Comparison of ENCODE assay signal across 9 cellular contexts in the genomic region with DNA sequence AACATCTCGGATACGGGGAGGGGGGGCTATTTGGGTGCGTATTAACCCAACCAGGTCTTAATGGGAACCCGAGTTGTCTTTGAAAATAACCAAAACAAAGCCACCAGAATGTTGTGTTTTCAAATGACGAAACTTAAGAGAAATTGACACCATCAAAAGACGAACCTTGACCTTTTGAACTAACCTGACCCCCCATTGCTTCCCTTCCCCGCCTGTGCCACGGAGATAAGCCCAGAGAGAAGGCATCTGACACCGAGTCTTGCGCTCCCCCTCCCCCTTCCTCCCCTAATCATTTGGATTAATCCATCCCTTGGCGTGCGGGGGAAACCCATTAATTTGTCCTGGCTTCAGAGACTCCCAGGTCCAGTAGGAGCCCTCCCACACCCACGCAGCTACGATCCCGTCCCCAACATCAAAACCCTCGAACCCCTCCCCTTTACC. TPM values are rescaled to one million over a fixed set of nuclear protein-coding genes. Genes with fewer than 3 reads are reported as not detected.
DNase-seq lines count a peak whose midpoint lies in the region; ATAC-seq, FAIRE-seq and TF ChIP-seq lines count a peak whose summit lies in the region.
"Had no signal": no experiment of that assay in that cellular context is flagged by ENCODE, and none has a peak within 500 bp of the region (broad histone marks: within the 10 kb centered on the region; RNA-seq: fewer than 3 reads in every experiment).

No MANE protein-coding gene starts in this region.

- no peak for ATAC-seq in HG03095 (IDR thresholded peaks at IDR 0.05; ENCODE audit: unreplicated experiment)

- peak overlapping the region in 3 of 4 donors; percentile 21 to 91 (median 61) for H3K4me3 Mint-ChIP-seq in IgD-negative memory B cell
- peak overlapping the region; percentile 85 to 91 (median 89) for H3K4me3 Mint-ChIP-seq in brain

- H3K4me1 ChIP-seq in BLaER1 (peaks cover 30% of the 10 kb centered on the region), mucosa of rectum (ENCODE audit: control insufficient read depth in 2 of 2, insufficient read depth in 2 of 2, low read length in 2 of 2) (peaks cover 23 to 25% of the 10 kb centered on the region in 2 donors)

- peaks cover 34% of the 10 kb centered on the region for H4K20me1 ChIP-seq in BLaER1

- peaks cover 71% of the 10 kb centered on the region for H3K27me3 ChIP-seq in BLaER1
- H3K27me3 ChIP-seq in mucosa of rectum (ENCODE audit: control insufficient read depth in 2 of 2, insufficient read depth in 2 of 2, low read length in 2 of 2): no peaks in the 10 kb centered on the region

- no peak overlapping the region for H3K27ac ChIP-seq in BLaER1
- H3K27ac ChIP-seq in mucosa of rectum (ENCODE audit: low read depth in 2 of 2, low read length in 2 of 2): peak overlapping the region in 1 of 2 donors; percentile 86

- H3K4me1 Mint-ChIP-seq in IgD-negative memory B cell (peaks cover 12 to 26% (median 19%) of the 10 kb centered on the region in 3 donors), brain (peaks cover 47% of the 10 kb centered on the region)

- H3K4me2 ChIP-seq in BLaER1: peak overlapping the region; percentile 96

- no peak for DNase-seq in urothelium cell line (ENCODE audit: low spot score)
- DNase-seq in GOT3 (lab: John Stamatoyannopoulos, UW): no peak
- DNase-seq in frontal cortex (ENCODE audit: low spot score in 2 of 2): no peak

- TF ChIP-seq CTCF in brain (conservative IDR thresholded peaks at IDR 0.05): no peak

- H3K36me3 ChIP-seq in BLaER1 (no peaks in the 10 kb centered on the region), mucosa of rectum (ENCODE audit: control insufficient read depth in 2 of 2, insufficient read depth in 2 of 2, low read length in 2 of 2) (no peaks in the 10 kb centered on the region)

- H3K27ac Mint-ChIP-seq in IgD-negative memory B cell (no peak overlapping the region), brain (peak overlapping the region; percentile 59 to 98 (median 91))

- peak overlapping the region; percentile 74 for H3K4me3 ChIP-seq in BLaER1
- peak overlapping the region; percentile 67 to 73 for H3K4me3 ChIP-seq in mucosa of rectum (ENCODE audit: low read length in 2 of 2)

- H3K9me3 Mint-ChIP-seq in IgD-negative memory B cell: peaks cover 0 to 2% (median 0%) of the 10 kb centered on the region in 3 donors
- peaks cover 0 to 8% (median 0%) of the 10 kb centered on the region in 5 experiments for H3K9me3 Mint-ChIP-seq in brain

- H3K36me3 Mint-ChIP-seq in IgD-negative memory B cell: no peaks in the 10 kb centered on the region
- H3K36me3 Mint-ChIP-seq in brain: no peaks in the 10 kb centered on the region

- no peak for FAIRE-seq in urothelium cell line (lab: Jason Lieb, UNC)
- FAIRE-seq in frontal cortex (lab: Jason Lieb, UNC): no peak

- H3K9me3 ChIP-seq in BLaER1 (peaks cover 8% of the 10 kb centered on the region; the same call in 1 of the 2 replicates), mucosa of rectum (ENCODE audit: control insufficient read depth in 2 of 2, low read length in 2 of 2) (no peaks in the 10 kb centered on the region)

- peaks cover 48% of the 10 kb centered on the region for H3K27me3 Mint-ChIP-seq in IgD-negative memory B cell
- peaks cover 54% of the 10 kb centered on the region for H3K27me3 Mint-ChIP-seq in brain

- H3K9ac ChIP-seq in BLaER1: no peak overlapping the region
- H3K9ac ChIP-seq in mucosa of rectum (ENCODE audit: low read depth in 1 of 2, low read length in 2 of 2): peak overlapping the region; percentile 63 to 78

RNA-seq across cellular contexts. Expression of a gene that starts 4.5 kb away (rescaled TPM):
- polyA plus RNA-seq in IgD-negative memory B cell (0.51 TPM), brain (ENCODE audit: insufficient read depth, low read depth, low replicate concordance) (32.1 TPM)
- total RNA-seq in frontal cortex: 8.6 TPM

RNA-seq across cellular contexts. Expression of a gene that starts 20.0 kb away (rescaled TPM):
- polyA plus RNA-seq in IgD-negative memory B cell (not detected), brain (ENCODE audit: insufficient read depth, low read depth, low replicate concordance) (not detected)
- not detected for total RNA-seq in frontal cortex
- total RNA-seq: pulmonary artery endothelial cell had no signal

RNA-seq across cellular contexts. Expression of a gene that starts 40.9 kb away (rescaled TPM):
- polyA plus RNA-seq in IgD-negative memory B cell (11.3 TPM), brain (ENCODE audit: insufficient read depth, low read depth, low replicate concordance) (35.2 TPM)
- 13.0 TPM for total RNA-seq in frontal cortex

RNA-seq across cellular contexts. Expression of a gene that starts 46.0 kb away (rescaled TPM):
- 344 TPM for polyA plus RNA-seq in IgD-negative memory B cell
- polyA plus RNA-seq in brain (ENCODE audit: insufficient read depth, low read depth, low replicate concordance): 527 TPM
- 695 TPM for total RNA-seq in frontal cortex

Comparison
In these comparisons a context has a peak if more than half of its experiments do, and no peak if none do; other contexts are left out.
1. H3K27ac Mint-ChIP-seq: peak in brain (5 of 5); none in IgD-negative memory B cell (0 of 3).
2. RNA of a gene that starts 4.5 kb away (polyA plus RNA-seq): 32.1 TPM in brain (single experiment); 0.51 TPM in IgD-negative memory B cell (single experiment); every median in the first group is over 10 times any median in the second.